In the genomic region with DNA sequence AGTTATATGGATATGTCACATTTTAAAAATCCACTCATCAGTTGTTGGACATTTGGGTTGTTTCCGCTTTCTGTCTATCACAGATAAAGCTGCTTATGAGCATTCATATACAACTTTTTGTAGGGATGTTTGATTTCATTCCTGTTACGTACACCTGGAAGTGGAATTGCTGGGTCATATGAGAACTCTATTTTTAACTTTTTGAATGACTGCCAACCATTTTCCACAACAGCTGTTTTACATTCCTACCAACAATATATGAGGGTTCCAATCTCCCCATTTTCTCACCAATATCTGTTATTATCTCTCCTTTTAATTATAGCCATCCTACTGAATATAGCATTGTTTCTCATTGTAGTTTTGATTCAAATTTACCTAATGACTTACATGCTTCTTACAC, we compare ENCODE assay signal across 16 cellular contexts.
DNase-seq lines count a peak whose midpoint lies in the region; ATAC-seq and TF ChIP-seq lines count a peak whose summit lies in the region.
"Had no signal": no experiment of that assay in that cellular context is flagged by ENCODE, and none has a peak within 500 bp of the region (broad histone marks: within the 10 kb centered on the region; RNA-seq: fewer than 3 reads in every experiment).

No MANE protein-coding gene starts in this region.

- TF ChIP-seq CTCF in gastroesophageal sphincter (IDR thresholded peaks at IDR 0.05), result no peak

- intact Hi-C loops in left ventricle myocardium superior (cut with micrococcal nuclease) (no loop called here), right cardiac atrium (cut with DNase I) (no loop called here)

- H3K9me3 ChIP-seq in right cardiac atrium (ENCODE audit: control insufficient read depth, low read length) (no peaks in the 10 kb centered on the region), gastroesophageal sphincter (no peaks in the 10 kb centered on the region)
- H3K9me3 ChIP-seq: HAP-1 had no signal

- ATAC-seq in left ventricle myocardium superior (peak; percentile 29), right cardiac atrium (no peak), HG03520 (IDR thresholded peaks at IDR 0.05; ENCODE audit: unreplicated experiment) (no peak), gastroesophageal sphincter (no peak)
- ATAC-seq: SK-N-SH treated with all-trans-retinoic acid at 6 μM for 48 hours, T-cell had no signal

- H3K4me1 ChIP-seq in right cardiac atrium (ENCODE audit: control insufficient read depth, insufficient read depth, low read length) (no peaks in the 10 kb centered on the region), gastroesophageal sphincter (no peaks in the 10 kb centered on the region)
- H3K4me1 ChIP-seq: HAP-1 had no signal

- H3K4me3 ChIP-seq in right cardiac atrium (ENCODE audit: low read length) (no peak overlapping the region), gastroesophageal sphincter (no peak overlapping the region)
- H3K4me3 ChIP-seq: HAP-1 had no signal

- TF ChIP-seq POLR2A in gastroesophageal sphincter (IDR thresholded peaks at IDR 0.05), result no peak

- H3K36me3 ChIP-seq in gastroesophageal sphincter, result peaks cover 0 to 22% of the 10 kb centered on the region in 2 donors

- DNase-seq in left ventricle myocardium superior (no peak), right cardiac atrium (no peak), NCI-H69 (lab: John Stamatoyannopoulos, UW) (peak; percentile 23), dermis microvascular lymphatic vessel endothelial cell (ENCODE audit: low read depth in 2 of 2) (peak; percentile 77 to 82), CD1c-positive myeloid dendritic cell (ENCODE audit: extremely low spot score) (no peak)
- DNase-seq in activated naive CD4-positive, alpha-beta T cell (lab: John Stamatoyannopoulos, UW), result no peak
- DNase-seq: C1 segment of cervical spinal cord, NCI-H187, NCI-H526 treated with DMSO at 0.1 percent for 48 hours, OCI-M1, SIG-M5, T-cell had no signal

- TF ChIP-seq EP300 in gastroesophageal sphincter (IDR thresholded peaks at IDR 0.05), result no peak

- H3K27me3 ChIP-seq in right cardiac atrium (ENCODE audit: control insufficient read depth, insufficient read depth) (no peaks in the 10 kb centered on the region), gastroesophageal sphincter (no peaks in the 10 kb centered on the region)

- 76% methylated on average over 2 of the region's 2 CpGs for WGBS in right cardiac atrium
- 53 to 66% methylated on average over 2 of the region's 2 CpGs for WGBS in gastroesophageal sphincter (ENCODE audit: low coverage in 1 of 2), 2 donors

- no peak overlapping the region for H3K27ac ChIP-seq in right cardiac atrium (ENCODE audit: low read length)
- H3K27ac ChIP-seq in gastroesophageal sphincter, result no peak overlapping the region

Comparison
In these comparisons a context has a peak if more than half of its experiments do, and no peak if none do; other contexts are left out.
1. DNase-seq: peak in NCI-H69 (single experiment) and dermis microvascular lymphatic vessel endothelial cell (2 of 2); none in left ventricle myocardium superior (single experiment), right cardiac atrium (0 of 3), CD1c-positive myeloid dendritic cell (single experiment) and activated naive CD4-positive, alpha-beta T cell (0 of 4).